ENCODE assay signal across 7 cellular contexts in the genomic region with DNA sequence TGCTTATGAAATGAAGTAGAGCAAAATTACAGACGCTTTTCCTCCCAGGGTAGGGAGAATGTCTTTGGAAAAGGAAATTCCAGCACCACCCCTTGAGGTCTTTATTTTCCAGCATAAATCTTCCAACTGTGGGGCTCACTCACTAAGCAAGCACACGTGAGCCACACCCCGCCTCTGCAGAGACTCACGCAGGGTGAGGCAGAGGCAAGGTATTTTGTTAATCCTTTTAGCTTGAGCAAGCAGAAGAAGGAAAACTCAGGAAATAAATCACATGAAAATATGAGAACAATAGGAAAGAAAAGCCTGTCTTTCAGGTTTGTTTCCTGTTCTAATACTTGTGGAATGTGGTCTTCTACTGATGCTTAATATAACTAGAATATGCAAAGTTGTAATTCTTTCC. TPM values are rescaled to one million over a fixed set of nuclear protein-coding genes. Genes with fewer than 3 reads are reported as not detected.
DNase-seq lines count a peak whose midpoint lies in the region; TF ChIP-seq lines count a peak whose summit lies in the region.

No MANE protein-coding gene starts in this region.

- intact Hi-C loops in thyroid gland (cut with DNase I) (loop anchor here (10.0 kb wide), 1 partner anchor 171 kb away; the partner anchor contains the start of gene LTV1), CD14-positive monocyte (cut with micrococcal nuclease) (no loop called here)

- H3K36me3 ChIP-seq in HAP-1 (replicated peaks): no peaks in the 10 kb centered on the region
- no peaks in the 10 kb centered on the region for H3K36me3 ChIP-seq in iPS-18a (ENCODE audit: control insufficient read depth, low read depth, low read length)
- H3K36me3 ChIP-seq in thyroid gland: no peaks in the 10 kb centered on the region

- DNase-seq in HAP-1 (ENCODE audit: low spot score in 2 of 2) (peak; percentile 59 to 76), SW480 (ENCODE audit: low spot score) (peak; percentile 25), thyroid gland (peak; percentile 58 to 71), CD14-positive monocyte (ENCODE audit: low spot score) (no peak), C1 segment of cervical spinal cord (lab: John Stamatoyannopoulos, UW) (no peak), NCI-H345 treated with DMSO at 0.1 percent for 48 hours (lab: John Stamatoyannopoulos, UW; ENCODE audit: unreplicated experiment) (no peak)

- peaks cover 3 to 6% of the 10 kb centered on the region in 2 donors for H3K36me3 Mint-ChIP-seq in CD14-positive monocyte

- in situ Hi-C loops in HAP-1 (cut with MboI; ENCODE audit: low sequenced_read_pairs): no loop called here

- H3K4me3 ChIP-seq in HAP-1 (no peak overlapping the region), iPS-18a (ENCODE audit: low read length) (peak overlapping the region; percentile 19), thyroid gland (replicated peaks in 1 of 3) (no peak overlapping the region)

- TF ChIP-seq POLR2A in thyroid gland (IDR thresholded peaks at IDR 0.05): no peak

- TF ChIP-seq CTCF in thyroid gland (IDR thresholded peaks at IDR 0.05) (no peak), CD14-positive monocyte (IDR thresholded peaks at IDR 0.05) (no peak)

- peaks cover 4 to 9% (median 6%) of the 10 kb centered on the region in 7 donors for H3K9me3 Mint-ChIP-seq in CD14-positive monocyte

- H3K27ac Mint-ChIP-seq in CD14-positive monocyte: no peak overlapping the region

- no peaks in the 10 kb centered on the region; the same call in 1 of the 2 replicates for H3K9me3 ChIP-seq in HAP-1
- H3K9me3 ChIP-seq in iPS-18a (ENCODE audit: control insufficient read depth, low read depth, low read length): no peaks in the 10 kb centered on the region
- no peaks in the 10 kb centered on the region for H3K9me3 ChIP-seq in thyroid gland

- H3K4me1 Mint-ChIP-seq in CD14-positive monocyte: peaks cover 9% of the 10 kb centered on the region

- peaks cover 7% of the 10 kb centered on the region for H3K27me3 ChIP-seq in HAP-1 (ENCODE audit: low read depth)
- no peaks in the 10 kb centered on the region for H3K27me3 ChIP-seq in iPS-18a (ENCODE audit: control insufficient read depth, insufficient read depth, low read length)
- no peaks in the 10 kb centered on the region for H3K27me3 ChIP-seq in thyroid gland

- no peak overlapping the region for H3K9ac ChIP-seq in iPS-18a (ENCODE audit: low read length)

- WGBS in thyroid gland, 2 donors: 25 to 26% methylated on average over 4 of the region's 4 CpGs

- no peak overlapping the region for H3K4me3 Mint-ChIP-seq in CD14-positive monocyte

- H3K4me1 ChIP-seq in HAP-1 (peaks cover 39% of the 10 kb centered on the region), iPS-18a (ENCODE audit: control insufficient read depth, low read depth, low read length) (peaks cover 42% of the 10 kb centered on the region), thyroid gland (peaks cover 14 to 31% of the 10 kb centered on the region in 2 donors)

- H3K27ac ChIP-seq in iPS-18a (ENCODE audit: low read length) (no peak overlapping the region), thyroid gland (peak overlapping the region; percentile 2 to 50 (median 35))

- peaks cover 0 to 4% (median 3%) of the 10 kb centered on the region in 3 donors for H3K27me3 Mint-ChIP-seq in CD14-positive monocyte (ENCODE audit: low read depth in 3 of 3)

RNA-seq across cellular contexts. Expression of gene PHACTR2, which starts 4.1 kb away (rescaled TPM):
- total RNA-seq in thyroid gland: 100 to 1,000 TPM in 3 of 4 donors, 10 to 100 TPM in 1; 95.0 to 127 (median 111) TPM
- polyA plus RNA-seq in CD14-positive monocyte: 10 to 100 TPM in 1 of 2 donors, 1 to 10 TPM in 1; 9.6 to 11.6 TPM

Comparison
In these comparisons a context has a peak if more than half of its experiments do, and no peak if none do; other contexts are left out.
1. DNase-seq: peak in HAP-1 (2 of 2), SW480 (single experiment) and thyroid gland (2 of 2); none in CD14-positive monocyte (single experiment), C1 segment of cervical spinal cord (0 of 14) and NCI-H345 treated with DMSO at 0.1 percent for 48 hours (single experiment).